Comparison of ENCODE assay signal across 8 cellular contexts in the genomic region with DNA sequence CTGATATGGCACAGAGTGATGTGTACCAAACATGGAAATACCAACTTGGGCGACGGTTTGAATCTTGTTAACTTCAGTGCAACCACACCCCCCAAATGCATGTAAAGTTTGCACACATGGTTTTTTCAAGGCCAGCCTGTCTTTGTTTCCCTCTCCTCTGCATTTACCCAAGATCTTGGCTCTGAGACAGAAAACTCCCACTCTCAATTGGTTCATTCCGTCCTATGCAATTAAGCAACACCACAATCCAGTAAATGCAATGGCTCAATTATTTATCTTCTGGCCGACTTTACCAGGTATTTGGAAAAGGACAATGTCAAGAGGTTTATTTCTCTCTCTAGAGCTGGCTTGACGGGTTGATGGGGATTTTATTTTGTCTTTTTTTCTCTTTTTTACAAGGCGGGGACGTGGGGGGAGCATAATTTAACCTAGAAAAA. TPM values are rescaled to one million over a fixed set of nuclear protein-coding genes. Genes with fewer than 3 reads are reported as not detected.
DNase-seq lines count a peak whose midpoint lies in the region; ATAC-seq and TF ChIP-seq lines count a peak whose summit lies in the region.

No MANE protein-coding gene starts in this region.

- H3K36me3 Mint-ChIP-seq in IgD-negative memory B cell: peaks cover 1% of the 10 kb centered on the region

- TF ChIP-seq CTCF in WERI-Rb-1 (IDR thresholded peaks at IDR 0.05; ENCODE audit: low read depth, low read length): no peak
- no peak for TF ChIP-seq CTCF in psoas muscle (IDR thresholded peaks at IDR 0.05)

- WGBS in psoas muscle, 3 donors: 2 to 9% (median 3%) methylated on average over 7 of the region's 7 CpGs

- H3K4me1 ChIP-seq in BLaER1: peaks cover 28% of the 10 kb centered on the region
- peaks cover 34% of the 10 kb centered on the region for H3K4me1 ChIP-seq in psoas muscle

- peak overlapping the region; percentile 80 to 100 (median 98) for H3K27ac Mint-ChIP-seq in IgD-negative memory B cell

- H3K4me3 Mint-ChIP-seq in IgD-negative memory B cell: peak overlapping the region; percentile 90 to 98 (median 95)

- H3K27me3 ChIP-seq in BLaER1 (peaks cover 15% of the 10 kb centered on the region; the same call in 1 of the 2 replicates), WERI-Rb-1 (ENCODE audit: insufficient read depth, low read depth, severe bottlenecking) (peaks cover 4% of the 10 kb centered on the region), psoas muscle (ENCODE audit: insufficient read depth in 3 of 3, low read length in 2 of 3) (no peaks in the 10 kb centered on the region)

- H4K20me1 ChIP-seq in BLaER1: peaks cover 54% of the 10 kb centered on the region

- ATAC-seq in psoas muscle: no peak
- no peak for ATAC-seq in GM21619 (IDR thresholded peaks at IDR 0.05; ENCODE audit: unreplicated experiment)

- H3K9me3 ChIP-seq in BLaER1: no peaks in the 10 kb centered on the region
- no peaks in the 10 kb centered on the region for H3K9me3 ChIP-seq in WERI-Rb-1 (ENCODE audit: severe bottlenecking)
- H3K9me3 ChIP-seq in psoas muscle: no peaks in the 10 kb centered on the region

- no peaks in the 10 kb centered on the region for H3K9me3 Mint-ChIP-seq in IgD-negative memory B cell

- H3K4me2 ChIP-seq in BLaER1: peak overlapping the region; percentile 94

- no peaks in the 10 kb centered on the region for H3K27me3 Mint-ChIP-seq in IgD-negative memory B cell

- intact Hi-C loops in psoas muscle (cut with DNase I): no loop called here

- H3K4me3 ChIP-seq in BLaER1: peak overlapping the region; percentile 84
- H3K4me3 ChIP-seq in WERI-Rb-1 (ENCODE audit: low read depth, low read length): peak overlapping the region; percentile 81
- peak overlapping the region; percentile 92 for H3K4me3 ChIP-seq in psoas muscle

- no peaks in the 10 kb centered on the region for H3K36me3 ChIP-seq in BLaER1
- no peaks in the 10 kb centered on the region; the same call in 1 of the 2 replicates for H3K36me3 ChIP-seq in WERI-Rb-1
- no peaks in the 10 kb centered on the region for H3K36me3 ChIP-seq in psoas muscle (ENCODE audit: insufficient read depth in 1 of 2, low read depth in 1 of 2)

- peaks cover 29 to 36% (median 33%) of the 10 kb centered on the region in 3 donors for H3K4me1 Mint-ChIP-seq in IgD-negative memory B cell

- DNase-seq in WERI-Rb-1 (no peak), fibroblast of the conjunctiva (ENCODE audit: low read depth) (peak; percentile 61), psoas muscle (no peak), NCI-H524 treated with DMSO at 0.1 percent for 48 hours (lab: John Stamatoyannopoulos, UW) (no peak), cortex of kidney (lab: John Stamatoyannopoulos, UW) (no peak)

- H3K9ac ChIP-seq in BLaER1: peak overlapping the region; percentile 78

- H3K27ac ChIP-seq in BLaER1: no peak overlapping the region
- H3K27ac ChIP-seq in WERI-Rb-1: no peak overlapping the region
- H3K27ac ChIP-seq in psoas muscle: peak overlapping the region; percentile 98

RNA-seq across cellular contexts. Expression of gene STAT3, which starts 1.0 kb away (rescaled TPM):
- polyA plus RNA-seq in IgD-negative memory B cell (106 TPM), psoas muscle (100 to 1,000 TPM in 1 of 3 donors, 10 to 100 TPM in 2; 95.6 to 111 (median 97.8) TPM)
- total RNA-seq in psoas muscle: 100 to 1,000 TPM in 3 of 4 donors, 10 to 100 TPM in 1; 67.3 to 279 (median 220) TPM

RNA-seq across cellular contexts. Expression of gene CAVIN1, which starts 35.8 kb away (rescaled TPM):
- polyA plus RNA-seq in IgD-negative memory B cell (not detected), psoas muscle (10 to 100 TPM; 69.5 to 92.6 (median 92.0) TPM)
- total RNA-seq in psoas muscle: 100 to 1,000 TPM; 109 to 151 (median 128) TPM

Comparison
In these comparisons a context has a peak if more than half of its experiments do, and no peak if none do; other contexts are left out.
1. RNA of gene CAVIN1, which starts 35.8 kb away (polyA plus RNA-seq): 69.5 to 92.6 TPM in psoas muscle; not detected in IgD-negative memory B cell (single experiment); every median in the first group is over 10 times any median in the second.
2. Peak in every context shown above with its lines, with median percentiles within 50 percentile points of each other: H3K4me3 ChIP-seq.